ENCODE assay signal across 21 cellular contexts in genomic region chr14:31442284-31442683, GRCh38. TPM values are rescaled to one million over a fixed set of nuclear protein-coding genes. Genes with fewer than 3 reads are reported as not detected.
"Had no signal": no experiment of that assay in that cellular context is flagged by ENCODE, and none has a peak within 500 bp of the region (broad histone marks: within the 10 kb centered on the region; RNA-seq: fewer than 3 reads in every experiment).

No MANE protein-coding gene starts in this region.

- H3K4me3 Mint-ChIP-seq: activated CD4-positive, alpha-beta T cell treated with anti-CD3 and anti-CD28 coated beads, Interleukin-2, amount 10 ng/mL, durations not matched to agents 24 days and 14 days; activated CD8-positive, alpha-beta T cell treated with anti-CD3 and anti-CD28 coated beads, Interleukin-2, amount 10 ng/mL, durations not matched to agents 7 days and 5 days; memory B cell; natural killer cell treated with Interleukin-12 subunit alpha and Interleukin-12 subunit beta and Interleukin-15 and Interleukin-18, amount 100 ng/mL, for 72 hours had no signal

- H3K4me1 ChIP-seq: prostate gland, spleen, vagina had no signal

- H3K27ac ChIP-seq: prostate gland, spleen, vagina had no signal

- H3K4me3 ChIP-seq: prostate gland, spleen, stomach, thyroid gland, vagina had no signal

- DNase-seq: activated CD4-positive, alpha-beta T cell treated with anti-CD3 and anti-CD28 coated beads, Interleukin-2, amount 10 ng/mL, durations not matched to agents 24 days and 14 days; activated CD4-positive, CD25-positive, alpha-beta regulatory T cell; activated CD8-positive, alpha-beta memory T cell treated with anti-CD3 and anti-CD28 coated beads, Interleukin-2, amount 50 U/mL, for 4 hours; activated CD8-positive, alpha-beta T cell treated with anti-CD3 and anti-CD28 coated beads, Interleukin-2, amount 10 ng/mL, durations not matched to agents 7 days and 5 days; activated naive CD4-positive, alpha-beta T cell treated with Interleukin-2 at 50 U/mL for 16 hours; aorta; left ventricle myocardium superior; spleen; stomach; thyroid gland had no signal

- H3K9me3 Mint-ChIP-seq: activated CD4-positive, alpha-beta T cell treated with anti-CD3 and anti-CD28 coated beads, Interleukin-2, amount 10 ng/mL, durations not matched to agents 24 days and 14 days; natural killer cell treated with Interleukin-12 subunit alpha and Interleukin-12 subunit beta and Interleukin-15 and Interleukin-18, amount 100 ng/mL, for 72 hours had no signal

- H3K36me3 Mint-ChIP-seq: natural killer cell treated with Interleukin-12 subunit alpha and Interleukin-12 subunit beta and Interleukin-15 and Interleukin-18, amount 100 ng/mL, for 72 hours had no signal

- H3K27ac Mint-ChIP-seq: activated CD4-positive, alpha-beta T cell treated with anti-CD3 and anti-CD28 coated beads, Interleukin-2, amount 10 ng/mL, durations not matched to agents 24 days and 14 days; activated CD8-positive, alpha-beta T cell treated with anti-CD3 and anti-CD28 coated beads, Interleukin-2, amount 10 ng/mL, durations not matched to agents 7 days and 5 days; memory B cell; natural killer cell treated with Interleukin-12 subunit alpha and Interleukin-12 subunit beta and Interleukin-15 and Interleukin-18, amount 100 ng/mL, for 72 hours had no signal

- H3K36me3 ChIP-seq: prostate gland, thyroid gland, vagina had no signal

- H3K27me3 Mint-ChIP-seq: activated CD4-positive, alpha-beta T cell treated with anti-CD3 and anti-CD28 coated beads, Interleukin-2, amount 10 ng/mL, durations not matched to agents 24 days and 14 days; memory B cell; natural killer cell treated with Interleukin-12 subunit alpha and Interleukin-12 subunit beta and Interleukin-15 and Interleukin-18, amount 100 ng/mL, for 72 hours had no signal

- H3K4me1 Mint-ChIP-seq: activated CD4-positive, alpha-beta T cell treated with anti-CD3 and anti-CD28 coated beads, Interleukin-2, amount 10 ng/mL, durations not matched to agents 24 days and 14 days; memory B cell had no signal

- H3K9me3 ChIP-seq: prostate gland, spleen, stomach, thyroid gland, vagina had no signal

- ATAC-seq: activated CD8-positive, alpha-beta T cell treated with anti-CD3 and anti-CD28 coated beads, Interleukin-2, amount 10 ng/mL, durations not matched to agents 7 days and 5 days; esophagus mucosa; natural killer cell treated with Interleukin-12 subunit alpha and Interleukin-12 subunit beta and Interleukin-15 and Interleukin-18, amount 100 ng/mL, for 72 hours had no signal

- H3K27me3 ChIP-seq: spleen, stomach, thyroid gland, vagina had no signal

RNA-seq across cellular contexts. Expression of gene GPR33, which starts 45.6 kb away (rescaled TPM):
- total RNA-seq: activated CD4-positive, alpha-beta T cell treated with anti-CD3 and anti-CD28 coated beads, Interleukin-2, amount 10 ng/mL, durations not matched to agents 24 days and 14 days; activated CD8-positive, alpha-beta T cell treated with anti-CD3 and anti-CD28 coated beads, Interleukin-2, amount 10 ng/mL, durations not matched to agents 7 days and 5 days; aorta; bronchial epithelial cell; cerebellum; dermis microvascular lymphatic vessel endothelial cell; esophagus mucosa; kidney epithelial cell; left ventricle myocardium superior; mucosa of gallbladder; natural killer cell treated with Interleukin-12 subunit alpha and Interleukin-12 subunit beta and Interleukin-15 and Interleukin-18, amount 100 ng/mL, for 72 hours; prostate gland; right cardiac atrium; spleen; stomach; thyroid gland; vagina had no signal
- polyA plus RNA-seq: aorta, right cardiac atrium, spleen, stomach had no signal
